Comparison of ENCODE assay signal across 1 cellular context in the genomic region with DNA sequence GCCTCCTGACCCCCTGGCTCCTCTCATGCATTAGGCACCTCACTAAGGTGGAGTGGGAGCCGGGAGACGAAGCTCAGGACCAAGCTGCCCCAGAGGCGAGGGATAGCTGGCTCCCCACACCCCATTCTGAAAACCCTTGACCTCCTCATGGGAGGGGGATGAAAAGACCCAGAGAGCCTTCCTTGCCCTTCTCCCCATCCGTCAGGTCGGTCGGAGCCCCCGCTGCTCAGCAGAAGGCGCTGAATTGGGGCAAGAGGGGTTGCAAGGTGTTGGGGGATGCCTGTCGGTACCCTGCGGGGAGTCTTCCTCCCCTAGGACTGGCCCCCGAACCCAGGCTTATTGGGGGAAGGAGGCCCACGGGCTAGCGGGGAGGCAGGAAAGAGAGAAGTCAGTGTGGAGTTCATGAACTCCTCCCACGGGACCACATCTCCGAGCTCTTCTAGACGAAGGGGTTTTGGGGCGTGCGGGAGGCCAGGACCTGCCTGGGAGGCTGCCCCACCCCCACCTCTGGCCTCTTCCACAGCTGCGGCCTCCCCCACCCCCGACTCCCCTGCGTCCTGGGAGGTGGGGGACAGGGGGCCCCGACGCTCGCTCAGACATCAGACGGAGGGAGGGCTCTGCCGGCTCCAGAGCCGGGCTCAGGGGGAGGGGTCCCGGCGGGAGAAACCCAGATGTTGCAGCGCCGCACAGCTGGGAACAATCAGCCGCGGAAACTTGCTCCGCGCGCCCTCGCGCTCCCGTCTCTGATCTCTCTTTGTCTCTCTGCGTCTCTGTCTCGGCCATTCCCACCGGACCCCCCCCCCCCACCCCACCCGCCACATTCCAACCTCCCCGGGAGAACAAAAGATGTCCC.
TF ChIP-seq lines count a peak whose summit lies in the region.

No MANE protein-coding gene starts in this region.

TF ChIP-seq in GM23338, 12 proteins besides CTCF, POLR2A, EP300 and RAD21:
- TF ChIP-seq JUNB (IDR thresholded peaks at IDR 0.05; ENCODE audit: unreplicated experiment) (no peak), CREB1 (CRISPR knock-in tag; IDR thresholded peaks at IDR 0.05; ENCODE audit: low read depth) (no peak), EZH2phosphoT487 (IDR thresholded peaks at IDR 0.05; ENCODE audit: unreplicated experiment) (no peak), POLR2AphosphoS5 (IDR thresholded peaks at IDR 0.05; ENCODE audit: low read depth) (no peak), ZNF331 (CRISPR knock-in tag; IDR thresholded peaks at IDR 0.05; ENCODE audit: low read depth) (no peak), STAT1 (IDR thresholded peaks at IDR 0.05; ENCODE audit: unreplicated experiment) (no peak), ZNF114 (CRISPR knock-in tag; IDR thresholded peaks at IDR 0.05) (no peak), NANOG (IDR thresholded peaks at IDR 0.05; ENCODE audit: borderline replicate concordance) (no peak), EZH2 (IDR thresholded peaks at IDR 0.05; ENCODE audit: low read depth, unreplicated experiment) (no peak)
- TF ChIP-seq, protein P1, sequence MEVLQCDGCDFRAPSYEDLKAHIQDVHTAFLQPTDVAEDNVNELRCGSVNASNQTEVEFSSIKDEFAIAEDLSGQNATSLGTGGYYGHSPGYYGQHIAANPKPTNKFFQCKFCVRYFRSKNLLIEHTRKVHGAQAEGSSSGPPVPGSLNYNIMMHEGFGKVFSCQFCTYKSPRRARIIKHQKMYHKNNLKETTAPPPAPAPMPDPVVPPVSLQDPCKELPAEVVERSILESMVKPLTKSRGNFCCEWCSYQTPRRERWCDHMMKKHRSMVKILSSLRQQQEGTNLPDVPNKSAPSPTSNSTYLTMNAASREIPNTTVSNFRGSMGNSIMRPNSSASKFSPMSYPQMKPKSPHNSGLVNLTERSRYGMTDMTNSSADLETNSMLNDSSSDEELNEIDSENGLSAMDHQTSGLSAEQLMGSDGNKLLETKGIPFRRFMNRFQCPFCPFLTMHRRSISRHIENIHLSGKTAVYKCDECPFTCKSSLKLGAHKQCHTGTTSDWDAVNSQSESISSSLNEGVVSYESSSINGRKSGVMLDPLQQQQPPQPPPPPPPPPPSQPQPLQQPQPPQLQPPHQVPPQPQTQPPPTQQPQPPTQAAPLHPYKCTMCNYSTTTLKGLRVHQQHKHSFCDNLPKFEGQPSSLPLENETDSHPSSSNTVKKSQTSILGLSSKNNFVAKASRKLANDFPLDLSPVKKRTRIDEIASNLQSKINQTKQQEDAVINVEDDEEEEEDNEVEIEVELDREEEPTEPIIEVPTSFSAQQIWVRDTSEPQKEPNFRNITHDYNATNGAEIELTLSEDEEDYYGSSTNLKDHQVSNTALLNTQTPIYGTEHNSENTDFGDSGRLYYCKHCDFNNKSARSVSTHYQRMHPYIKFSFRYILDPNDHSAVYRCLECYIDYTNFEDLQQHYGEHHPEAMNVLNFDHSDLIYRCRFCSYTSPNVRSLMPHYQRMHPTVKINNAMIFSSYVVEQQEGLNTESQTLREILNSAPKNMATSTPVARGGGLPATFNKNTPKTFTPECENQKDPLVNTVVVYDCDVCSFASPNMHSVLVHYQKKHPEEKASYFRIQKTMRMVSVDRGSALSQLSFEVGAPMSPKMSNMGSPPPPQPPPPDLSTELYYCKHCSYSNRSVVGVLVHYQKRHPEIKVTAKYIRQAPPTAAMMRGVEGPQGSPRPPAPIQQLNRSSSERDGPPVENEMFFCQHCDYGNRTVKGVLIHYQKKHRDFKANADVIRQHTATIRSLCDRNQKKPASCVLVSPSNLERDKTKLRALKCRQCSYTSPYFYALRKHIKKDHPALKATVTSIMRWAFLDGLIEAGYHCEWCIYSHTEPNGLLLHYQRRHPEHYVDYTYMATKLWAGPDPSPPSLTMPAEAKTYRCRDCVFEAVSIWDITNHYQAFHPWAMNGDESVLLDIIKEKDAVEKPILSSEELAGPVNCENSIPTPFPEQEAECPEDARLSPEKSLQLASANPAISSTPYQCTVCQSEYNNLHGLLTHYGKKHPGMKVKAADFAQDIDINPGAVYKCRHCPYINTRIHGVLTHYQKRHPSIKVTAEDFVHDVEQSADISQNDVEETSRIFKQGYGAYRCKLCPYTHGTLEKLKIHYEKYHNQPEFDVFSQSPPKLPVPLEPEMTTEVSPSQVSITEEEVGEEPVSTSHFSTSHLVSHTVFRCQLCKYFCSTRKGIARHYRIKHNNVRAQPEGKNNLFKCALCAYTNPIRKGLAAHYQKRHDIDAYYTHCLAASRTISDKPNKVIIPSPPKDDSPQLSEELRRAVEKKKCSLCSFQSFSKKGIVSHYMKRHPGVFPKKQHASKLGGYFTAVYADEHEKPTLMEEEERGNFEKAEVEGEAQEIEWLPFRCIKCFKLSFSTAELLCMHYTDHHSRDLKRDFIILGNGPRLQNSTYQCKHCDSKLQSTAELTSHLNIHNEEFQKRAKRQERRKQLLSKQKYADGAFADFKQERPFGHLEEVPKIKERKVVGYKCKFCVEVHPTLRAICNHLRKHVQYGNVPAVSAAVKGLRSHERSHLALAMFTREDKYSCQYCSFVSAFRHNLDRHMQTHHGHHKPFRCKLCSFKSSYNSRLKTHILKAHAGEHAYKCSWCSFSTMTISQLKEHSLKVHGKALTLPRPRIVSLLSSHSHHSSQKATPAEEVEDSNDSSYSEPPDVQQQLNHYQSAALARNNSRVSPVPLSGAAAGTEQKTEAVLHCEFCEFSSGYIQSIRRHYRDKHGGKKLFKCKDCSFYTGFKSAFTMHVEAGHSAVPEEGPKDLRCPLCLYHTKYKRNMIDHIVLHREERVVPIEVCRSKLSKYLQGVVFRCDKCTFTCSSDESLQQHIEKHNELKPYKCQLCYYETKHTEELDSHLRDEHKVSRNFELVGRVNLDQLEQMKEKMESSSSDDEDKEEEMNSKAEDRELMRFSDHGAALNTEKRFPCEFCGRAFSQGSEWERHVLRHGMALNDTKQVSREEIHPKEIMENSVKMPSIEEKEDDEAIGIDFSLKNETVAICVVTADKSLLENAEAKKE (CRISPR knock-in tag; IDR thresholded peaks at IDR 0.05): no peak
- TF ChIP-seq, protein P2, sequence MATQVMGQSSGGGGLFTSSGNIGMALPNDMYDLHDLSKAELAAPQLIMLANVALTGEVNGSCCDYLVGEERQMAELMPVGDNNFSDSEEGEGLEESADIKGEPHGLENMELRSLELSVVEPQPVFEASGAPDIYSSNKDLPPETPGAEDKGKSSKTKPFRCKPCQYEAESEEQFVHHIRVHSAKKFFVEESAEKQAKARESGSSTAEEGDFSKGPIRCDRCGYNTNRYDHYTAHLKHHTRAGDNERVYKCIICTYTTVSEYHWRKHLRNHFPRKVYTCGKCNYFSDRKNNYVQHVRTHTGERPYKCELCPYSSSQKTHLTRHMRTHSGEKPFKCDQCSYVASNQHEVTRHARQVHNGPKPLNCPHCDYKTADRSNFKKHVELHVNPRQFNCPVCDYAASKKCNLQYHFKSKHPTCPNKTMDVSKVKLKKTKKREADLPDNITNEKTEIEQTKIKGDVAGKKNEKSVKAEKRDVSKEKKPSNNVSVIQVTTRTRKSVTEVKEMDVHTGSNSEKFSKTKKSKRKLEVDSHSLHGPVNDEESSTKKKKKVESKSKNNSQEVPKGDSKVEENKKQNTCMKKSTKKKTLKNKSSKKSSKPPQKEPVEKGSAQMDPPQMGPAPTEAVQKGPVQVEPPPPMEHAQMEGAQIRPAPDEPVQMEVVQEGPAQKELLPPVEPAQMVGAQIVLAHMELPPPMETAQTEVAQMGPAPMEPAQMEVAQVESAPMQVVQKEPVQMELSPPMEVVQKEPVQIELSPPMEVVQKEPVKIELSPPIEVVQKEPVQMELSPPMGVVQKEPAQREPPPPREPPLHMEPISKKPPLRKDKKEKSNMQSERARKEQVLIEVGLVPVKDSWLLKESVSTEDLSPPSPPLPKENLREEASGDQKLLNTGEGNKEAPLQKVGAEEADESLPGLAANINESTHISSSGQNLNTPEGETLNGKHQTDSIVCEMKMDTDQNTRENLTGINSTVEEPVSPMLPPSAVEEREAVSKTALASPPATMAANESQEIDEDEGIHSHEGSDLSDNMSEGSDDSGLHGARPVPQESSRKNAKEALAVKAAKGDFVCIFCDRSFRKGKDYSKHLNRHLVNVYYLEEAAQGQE (IDR thresholded peaks at IDR 0.05; ENCODE audit: unreplicated experiment): no peak
- TF ChIP-seq, protein P3, sequence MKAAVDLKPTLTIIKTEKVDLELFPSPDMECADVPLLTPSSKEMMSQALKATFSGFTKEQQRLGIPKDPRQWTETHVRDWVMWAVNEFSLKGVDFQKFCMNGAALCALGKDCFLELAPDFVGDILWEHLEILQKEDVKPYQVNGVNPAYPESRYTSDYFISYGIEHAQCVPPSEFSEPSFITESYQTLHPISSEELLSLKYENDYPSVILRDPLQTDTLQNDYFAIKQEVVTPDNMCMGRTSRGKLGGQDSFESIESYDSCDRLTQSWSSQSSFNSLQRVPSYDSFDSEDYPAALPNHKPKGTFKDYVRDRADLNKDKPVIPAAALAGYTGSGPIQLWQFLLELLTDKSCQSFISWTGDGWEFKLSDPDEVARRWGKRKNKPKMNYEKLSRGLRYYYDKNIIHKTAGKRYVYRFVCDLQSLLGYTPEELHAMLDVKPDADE (IDR thresholded peaks at IDR 0.05): no peak
